Comparison of ENCODE assay signal across 30 cellular contexts in genomic region chr1:12499574-12500245, GRCh38.
DNase-seq lines count a peak whose midpoint lies in the region; ATAC-seq lines count a peak whose summit lies in the region.
"Had no signal": no experiment of that assay in that cellular context is flagged by ENCODE, and none has a peak within 500 bp of the region (broad histone marks: within the 10 kb centered on the region; RNA-seq: fewer than 3 reads in every experiment).

No MANE protein-coding gene starts in this region.

- H3K27me3 Mint-ChIP-seq in stimulated activated naive CD8-positive, alpha-beta T cell treated with anti-CD3 and anti-CD28 coated beads, Interleukin-15, Interleukin-2, amounts not matched to agents 100 ng/mL and 50 ng/mL, for 24 hours = no peaks in the 10 kb centered on the region
- H3K27me3 Mint-ChIP-seq: B cell; CD8-positive, alpha-beta memory T cell; central memory CD8-positive, alpha-beta T cell; dendritic cell treated with granulocyte-macrophage colony-stimulating factor and Interleukin-4, amounts not matched to agents 40 ng/mL and 50 ng/mL, for 4 days; natural killer cell treated with Interleukin-12 subunit alpha and Interleukin-12 subunit beta and Interleukin-15 and Interleukin-18, amount 100 ng/mL, for 72 hours had no signal

- no peak overlapping the region for H3K4me3 Mint-ChIP-seq in stimulated activated naive CD8-positive, alpha-beta T cell treated with anti-CD3 and anti-CD28 coated beads, Interleukin-15, Interleukin-2, amounts not matched to agents 100 ng/mL and 50 ng/mL, for 24 hours
- H3K4me3 Mint-ChIP-seq: B cell; CD8-positive, alpha-beta memory T cell; central memory CD8-positive, alpha-beta T cell; dendritic cell treated with granulocyte-macrophage colony-stimulating factor and Interleukin-4, amounts not matched to agents 40 ng/mL and 50 ng/mL, for 4 days; H9; natural killer cell treated with Interleukin-12 subunit alpha and Interleukin-12 subunit beta and Interleukin-15 and Interleukin-18, amount 100 ng/mL, for 72 hours had no signal

- H3K36me3 ChIP-seq in muscle layer of duodenum (ENCODE audit: control insufficient read depth in 1 of 2, insufficient read depth in 2 of 2, low read length in 2 of 2) (no peaks in the 10 kb centered on the region), MG63 (peaks cover 19% of the 10 kb centered on the region)
- H3K36me3 ChIP-seq: WERI-Rb-1 had no signal

- no peak for ATAC-seq in stimulated activated naive CD8-positive, alpha-beta T cell treated with anti-CD3 and anti-CD28 coated beads, Interleukin-15, Interleukin-2, amounts not matched to agents 100 U/mL and 50 U/mL, for 24 hours
- ATAC-seq: A549; lower lobe of right lung; natural killer cell treated with Interleukin-12 subunit alpha and Interleukin-12 subunit beta and Interleukin-15 and Interleukin-18, amount 100 ng/mL, for 72 hours; upper lobe of right lung had no signal

- H3K27me3 ChIP-seq in muscle layer of duodenum (ENCODE audit: low read depth, low read length) (no peaks in the 10 kb centered on the region), MG63 (no peaks in the 10 kb centered on the region)
- H3K27me3 ChIP-seq: upper lobe of right lung had no signal

- H3K36me3 Mint-ChIP-seq in stimulated activated naive CD8-positive, alpha-beta T cell treated with anti-CD3 and anti-CD28 coated beads, Interleukin-15, Interleukin-2, amounts not matched to agents 100 ng/mL and 50 ng/mL, for 24 hours (ENCODE audit: low read depth) = peaks cover 64% of the 10 kb centered on the region

- no peaks in the 10 kb centered on the region for H3K9me3 ChIP-seq in muscle layer of duodenum (ENCODE audit: control insufficient read depth in 1 of 2, low read length in 2 of 2)
- no peaks in the 10 kb centered on the region for H3K9me3 ChIP-seq in MG63
- H3K9me3 ChIP-seq: A549, lower lobe of right lung, upper lobe of right lung had no signal

- H3K4me3 ChIP-seq in muscle layer of duodenum (ENCODE audit: low read depth in 1 of 2, low read length in 2 of 2) (no peak overlapping the region), MG63 (no peak overlapping the region)
- H3K4me3 ChIP-seq: A549, lower lobe of right lung, upper lobe of right lung had no signal

- peaks cover 3 to 7% of the 10 kb centered on the region in 2 donors for H3K4me1 ChIP-seq in muscle layer of duodenum (ENCODE audit: control insufficient read depth in 1 of 2, insufficient read depth in 2 of 2, low read length in 2 of 2)
- H3K4me1 ChIP-seq: A549 had no signal

- DNase-seq in stimulated activated naive CD8-positive, alpha-beta T cell treated with anti-CD3 and anti-CD28 coated beads, Interleukin-15, Interleukin-2, amounts not matched to agents 100 U/mL and 50 U/mL, for 24 hours = no peak
- DNase-seq in epidermal melanocyte (ENCODE audit: insufficient read length, low spot score) (peak; percentile 15), DMS53 treated with DMSO at 0.1 percent for 48 hours (lab: John Stamatoyannopoulos, UW; ENCODE audit: unreplicated experiment) (no peak), NCI-H1436 (lab: John Stamatoyannopoulos, UW) (no peak), MG63 (no peak), H4 (ENCODE audit: low spot score) (no peak)
- DNase-seq: activated CD4-positive, alpha-beta T cell treated with anti-CD3 and anti-CD28 coated beads for 48 hours; activated gamma-delta T cell; activated T-cell treated with anti-CD3 and anti-CD28 coated beads, Interleukin-2, amount 50 U/mL, for 1 hour; CD8-positive, alpha-beta memory T cell; EL; H9; hippocampal formation; lower lobe of right lung; MV-4-11; NCI-H146; NCI-H446; NCI-H748 treated with DMSO at 0.1 percent for 48 hours; stimulated activated CD4-positive, alpha-beta T cell treated with anti-CD3 and anti-CD28 coated beads, Interleukin-4, amount 100 ng/mL, for 24 hours; T-helper 9 cell; upper lobe of right lung; WERI-Rb-1 had no signal

- H3K27ac ChIP-seq in muscle layer of duodenum (ENCODE audit: low read length) = peak overlapping the region; percentile 24
- H3K27ac ChIP-seq: A549, KMS-11, lower lobe of right lung, upper lobe of right lung, WERI-Rb-1 had no signal

- H3K4me1 Mint-ChIP-seq in stimulated activated naive CD8-positive, alpha-beta T cell treated with anti-CD3 and anti-CD28 coated beads, Interleukin-15, Interleukin-2, amounts not matched to agents 100 ng/mL and 50 ng/mL, for 24 hours (ENCODE audit: low read depth) = peaks cover 74% of the 10 kb centered on the region

- no peaks in the 10 kb centered on the region for H3K9me3 Mint-ChIP-seq in stimulated activated naive CD8-positive, alpha-beta T cell treated with anti-CD3 and anti-CD28 coated beads, Interleukin-15, Interleukin-2, amounts not matched to agents 100 ng/mL and 50 ng/mL, for 24 hours
- H3K9me3 Mint-ChIP-seq: CD8-positive, alpha-beta memory T cell; central memory CD8-positive, alpha-beta T cell; dendritic cell treated with granulocyte-macrophage colony-stimulating factor and Interleukin-4, amounts not matched to agents 40 ng/mL and 50 ng/mL, for 4 days; H9; natural killer cell treated with Interleukin-12 subunit alpha and Interleukin-12 subunit beta and Interleukin-15 and Interleukin-18, amount 100 ng/mL, for 72 hours had no signal

- peak overlapping the region; percentile 87 for H3K27ac Mint-ChIP-seq in stimulated activated naive CD8-positive, alpha-beta T cell treated with anti-CD3 and anti-CD28 coated beads, Interleukin-15, Interleukin-2, amounts not matched to agents 100 ng/mL and 50 ng/mL, for 24 hours
- H3K27ac Mint-ChIP-seq: B cell; dendritic cell treated with granulocyte-macrophage colony-stimulating factor and Interleukin-4, amounts not matched to agents 40 ng/mL and 50 ng/mL, for 4 days; H9; natural killer cell treated with Interleukin-12 subunit alpha and Interleukin-12 subunit beta and Interleukin-15 and Interleukin-18, amount 100 ng/mL, for 72 hours had no signal
